ENCODE assay signal across 27 cellular contexts in genomic region chr4:16846520-16847117, GRCh38. TPM values are rescaled to one million over a fixed set of nuclear protein-coding genes. Genes with fewer than 3 reads are reported as not detected.
DNase-seq lines count a peak whose midpoint lies in the region; ATAC-seq and TF ChIP-seq lines count a peak whose summit lies in the region.
"Had no signal": no experiment of that assay in that cellular context is flagged by ENCODE, and none has a peak within 500 bp of the region (broad histone marks: within the 10 kb centered on the region; RNA-seq: fewer than 3 reads in every experiment).

No MANE protein-coding gene starts in this region.

- H3K27ac ChIP-seq in SK-N-MC = 0 out of 2 replicates have a peak overlapping the region, but pooled peaks have one; percentile 19
- H3K27ac ChIP-seq in iPS DF 6.9 (ENCODE audit: low read length) = peak overlapping the region; percentile 77
- no peak overlapping the region for H3K27ac ChIP-seq in neural progenitor cell
- no peak overlapping the region for H3K27ac ChIP-seq in CD8-positive, alpha-beta T cell (ENCODE audit: low read depth, low read length)
- H3K27ac ChIP-seq: A549; BLaER1 treated with 17β-estradiol and CSF1 and Interleukin-3, amounts not matched to agents 10 nM and 100 nM; HL-60 had no signal

- no CpG with 5 or more reads among the region's 2 CpGs for WGBS in iPS DF 6.9 (ENCODE audit: insufficient coverage, insufficient read length)

- CTCF ChIA-PET in CD8-positive, alpha-beta T cell (lab: Charles Lee) = no interaction called here

- H3K36me3 ChIP-seq in HAP-1 (replicated peaks) (no peaks in the 10 kb centered on the region), SK-N-MC (ENCODE audit: insufficient read depth, low read length) (peaks cover 2% of the 10 kb centered on the region; the same call in 1 of the 2 replicates), iPS DF 6.9 (ENCODE audit: control insufficient read depth, insufficient read depth, low read length) (0 out of 2 replicates have a peak, but pooled peaks cover 3% of the 10 kb centered on the region), neural progenitor cell (no peaks in the 10 kb centered on the region)
- H3K36me3 ChIP-seq in CD8-positive, alpha-beta T cell (ENCODE audit: insufficient read depth, low read length) = no peaks in the 10 kb centered on the region
- H3K36me3 ChIP-seq: BLaER1 treated with 17β-estradiol and CSF1 and Interleukin-3, amounts not matched to agents 10 nM and 100 nM had no signal

- no peak for ATAC-seq in CD8-positive, alpha-beta T cell
- ATAC-seq: A549, K562 had no signal

- H3K27me3 ChIP-seq in HAP-1 (ENCODE audit: low read depth) (no peaks in the 10 kb centered on the region), iPS DF 6.9 (ENCODE audit: control insufficient read depth, insufficient read depth, low read length) (no peaks in the 10 kb centered on the region), neural progenitor cell (no peaks in the 10 kb centered on the region)
- no peaks in the 10 kb centered on the region for H3K27me3 ChIP-seq in CD8-positive, alpha-beta T cell (ENCODE audit: insufficient read depth, low read length)
- H3K27me3 ChIP-seq: BLaER1 treated with 17β-estradiol and CSF1 and Interleukin-3, amounts not matched to agents 10 nM and 100 nM had no signal

- H3K79me2 ChIP-seq in neural progenitor cell (ENCODE audit: low read depth) = no peaks in the 10 kb centered on the region

- H3K9me3 ChIP-seq in HAP-1 (no peaks in the 10 kb centered on the region), SK-N-MC (ENCODE audit: low read depth, low read length) (no peaks in the 10 kb centered on the region), iPS DF 6.9 (ENCODE audit: control insufficient read depth, insufficient read depth, low read length) (no peaks in the 10 kb centered on the region), neural progenitor cell (ENCODE audit: low read depth) (no peaks in the 10 kb centered on the region)
- no peaks in the 10 kb centered on the region for H3K9me3 ChIP-seq in CD8-positive, alpha-beta T cell (ENCODE audit: low read length)
- H3K9me3 ChIP-seq: A549; BLaER1 treated with 17β-estradiol and CSF1 and Interleukin-3, amounts not matched to agents 10 nM and 100 nM had no signal

- H3K4me1 ChIP-seq in HAP-1 = peaks cover 34% of the 10 kb centered on the region
- H3K4me1 ChIP-seq in iPS DF 6.9 (ENCODE audit: control insufficient read depth, insufficient read depth, low read length) = peaks cover 9% of the 10 kb centered on the region; the same call in 1 of the 2 replicates
- H3K4me1 ChIP-seq in neural progenitor cell = peaks cover 16% of the 10 kb centered on the region
- H3K4me1 ChIP-seq in CD8-positive, alpha-beta T cell (ENCODE audit: insufficient read depth, low read length) = no peaks in the 10 kb centered on the region
- H3K4me1 ChIP-seq: A549 had no signal

- intact Hi-C loops in CD8-positive, alpha-beta T cell (cut with DNase I, micrococcal nuclease) = no loop called here

- peaks cover 29% of the 10 kb centered on the region for H3K4me1 Mint-ChIP-seq in neural progenitor cell
- H3K4me1 Mint-ChIP-seq in CD8-positive, alpha-beta T cell (ENCODE audit: low read depth) = no peaks in the 10 kb centered on the region

- no peak overlapping the region for H2AFZ ChIP-seq in neural progenitor cell (replicated peaks)

- no peaks in the 10 kb centered on the region for H4K20me1 ChIP-seq in neural progenitor cell (ENCODE audit: low read depth)
- H4K20me1 ChIP-seq: BLaER1 treated with 17β-estradiol and CSF1 and Interleukin-3, amounts not matched to agents 10 nM and 100 nM had no signal

- H3K27ac Mint-ChIP-seq in neural progenitor cell = no peak overlapping the region
- no peak overlapping the region for H3K27ac Mint-ChIP-seq in CD8-positive, alpha-beta T cell
- H3K27ac Mint-ChIP-seq: CD4-positive, alpha-beta T cell had no signal

- DNase-seq in HAP-1 (ENCODE audit: low spot score in 2 of 2) = peak; percentile 32 to 91
- DNase-seq in SK-N-MC (ENCODE audit: low read depth, low spot score) = no peak
- DNase-seq in iPS DF 6.9 (ENCODE audit: low read depth, low spot score) = no peak
- DNase-seq in neural progenitor cell (ENCODE audit: low spot score) = peak; percentile 24
- no peak for DNase-seq in activated effector memory CD4-positive, alpha-beta T cell treated with anti-CD3 and anti-CD28 coated beads, Interleukin-2, amount 50 U/mL, for 16 hours
- DNase-seq in CD8-positive, alpha-beta T cell = no peak
- DNase-seq in GM19240 (ENCODE audit: insufficient read length, low spot score) = no peak
- DNase-seq: AML-193; CD4-positive, alpha-beta T cell; COR-L47; HCEC 1CT; Kasumi-1; MV-4-11; NCI-H1105; NCI-H1436 treated with DMSO at 0.1 percent for 48 hours; NCI-H187 treated with DMSO at 0.1 percent for 48 hours; NCI-H446 treated with DMSO at 0.1 percent for 48 hours; NCI-H526; NCI-H82; NK-92 treated with Interleukin-12 subunit alpha and Interleukin-12 subunit beta, amount 100 ng/mL, for 24 hours; RPMI8226; SHP77; T-helper 1 cell had no signal

- peaks cover 12% of the 10 kb centered on the region for H3K9me3 Mint-ChIP-seq in neural progenitor cell
- no peaks in the 10 kb centered on the region for H3K9me3 Mint-ChIP-seq in CD8-positive, alpha-beta T cell
- H3K9me3 Mint-ChIP-seq: CD4-positive, alpha-beta T cell had no signal

- no peaks in the 10 kb centered on the region for H3K27me3 Mint-ChIP-seq in neural progenitor cell (ENCODE audit: insufficient read depth, low read depth)
- peaks cover 1% of the 10 kb centered on the region for H3K27me3 Mint-ChIP-seq in CD8-positive, alpha-beta T cell (ENCODE audit: low read depth)
- H3K27me3 Mint-ChIP-seq: CD4-positive, alpha-beta T cell had no signal

- H3K36me3 Mint-ChIP-seq in neural progenitor cell = peaks cover 10% of the 10 kb centered on the region
- H3K36me3 Mint-ChIP-seq in CD8-positive, alpha-beta T cell = no peaks in the 10 kb centered on the region

- no peak overlapping the region for H3K9ac ChIP-seq in SK-N-MC (ENCODE audit: insufficient read length)
- H3K9ac ChIP-seq in neural progenitor cell = no peak overlapping the region
- H3K9ac ChIP-seq: BLaER1 treated with 17β-estradiol and CSF1 and Interleukin-3, amounts not matched to agents 10 nM and 100 nM had no signal

- H3F3A ChIP-seq in neural progenitor cell (ENCODE audit: low read depth) = peaks cover 9% of the 10 kb centered on the region

- POLR2A ChIA-PET in CD8-positive, alpha-beta T cell (lab: Charles Lee) = no interaction called here

- in situ Hi-C loops in HAP-1 (cut with MboI; ENCODE audit: low sequenced_read_pairs) = no loop called here

- H3K4me3 ChIP-seq in HAP-1 = no peak overlapping the region
- H3K4me3 ChIP-seq in SK-N-MC = no peak overlapping the region
- H3K4me3 ChIP-seq in iPS DF 6.9 (ENCODE audit: low read length) = no peak overlapping the region
- H3K4me3 ChIP-seq in neural progenitor cell = no peak overlapping the region
- no peak overlapping the region for H3K4me3 ChIP-seq in CD8-positive, alpha-beta T cell (ENCODE audit: low read depth, low read length)
- H3K4me3 ChIP-seq: A549; BLaER1 treated with 17β-estradiol and CSF1 and Interleukin-3, amounts not matched to agents 10 nM and 100 nM; K562 had no signal

- H3K4me2 ChIP-seq in neural progenitor cell = no peak overlapping the region
- H3K4me2 ChIP-seq: A549; BLaER1 treated with 17β-estradiol and CSF1 and Interleukin-3, amounts not matched to agents 10 nM and 100 nM had no signal

- no peak overlapping the region for H3K4me3 Mint-ChIP-seq in neural progenitor cell
- H3K4me3 Mint-ChIP-seq in CD8-positive, alpha-beta T cell = no peak overlapping the region
- H3K4me3 Mint-ChIP-seq: CD4-positive, alpha-beta T cell had no signal

- no peak for TF ChIP-seq CTCF in neural progenitor cell (IDR thresholded peaks at IDR 0.05)
- TF ChIP-seq CTCF in CD8-positive, alpha-beta T cell (IDR thresholded peaks at IDR 0.05) = no peak

RNA-seq across cellular contexts. Expression of gene LDB2, which starts 51.8 kb away (rescaled TPM):
- 13.2 and 24.3 TPM in 2 replicates for total RNA-seq in neural progenitor cell (ENCODE audit: low replicate concordance)
- not detected for total RNA-seq in CD8-positive, alpha-beta T cell
- total RNA-seq: CD4-positive, alpha-beta T cell had no signal

Comparison
In these comparisons a context has a peak if more than half of its experiments do, and no peak if none do; other contexts are left out.
1. DNase-seq: peak in HAP-1 (2 of 2) and neural progenitor cell (single experiment); none in SK-N-MC (single experiment), iPS DF 6.9 (single experiment), activated effector memory CD4-positive, alpha-beta T cell treated with anti-CD3 and anti-CD28 coated beads, Interleukin-2, amount 50 U/mL, for 16 hours (single experiment), CD8-positive, alpha-beta T cell (0 of 7) and GM19240 (single experiment).
2. H3K27ac ChIP-seq: peak in SK-N-MC (single experiment) and iPS DF 6.9 (single experiment); none in neural progenitor cell (single experiment) and CD8-positive, alpha-beta T cell (single experiment).
3. RNA of gene LDB2, which starts 51.8 kb away (total RNA-seq): 13.2 to 24.3 TPM in neural progenitor cell; not detected in CD8-positive, alpha-beta T cell; every median in the first group is over 10 times any median in the second.